12 cellular contexts compared by ENCODE assay signal in the genomic region with DNA sequence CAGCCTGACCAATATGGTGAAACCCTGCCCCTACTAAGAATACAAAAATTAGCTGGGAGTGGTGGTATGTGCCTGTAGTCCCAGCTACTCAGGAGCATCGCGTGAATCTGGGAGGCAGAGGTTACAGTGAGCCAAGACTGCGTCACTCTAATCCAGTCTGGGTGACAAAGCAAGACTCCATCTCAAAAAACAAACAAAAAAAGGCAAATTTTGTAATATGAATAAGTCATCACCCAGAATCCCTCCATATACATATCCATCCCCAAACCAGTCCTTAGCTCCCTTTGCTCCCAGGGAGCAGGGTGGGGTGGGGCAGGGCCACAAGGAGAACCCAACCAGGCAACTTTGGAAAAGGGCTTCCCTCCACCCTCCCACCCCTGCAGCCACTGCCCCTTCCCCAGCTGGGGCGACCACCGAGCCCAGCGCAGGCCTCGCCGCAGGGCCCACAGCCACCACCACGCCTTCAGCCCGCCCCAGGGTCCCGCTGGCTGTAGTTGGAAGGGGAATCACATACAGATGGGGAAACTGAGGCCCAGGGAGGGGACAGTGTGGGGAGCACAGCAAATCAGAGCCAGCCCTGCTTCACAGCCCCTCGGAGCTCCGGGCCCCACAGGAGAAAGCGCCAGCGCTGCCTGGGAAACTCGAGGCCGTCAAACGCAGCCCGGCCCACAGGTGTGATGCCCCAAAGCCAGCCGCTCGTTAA. TPM values are rescaled to one million over a fixed set of nuclear protein-coding genes. Genes with fewer than 3 reads are reported as not detected.
DNase-seq lines count a peak whose midpoint lies in the region; ATAC-seq lines count a peak whose summit lies in the region.
"Had no signal": no experiment of that assay in that cellular context is flagged by ENCODE, and none has a peak within 500 bp of the region (broad histone marks: within the 10 kb centered on the region; RNA-seq: fewer than 3 reads in every experiment).

No MANE protein-coding gene starts in this region.

- H3K27ac ChIP-seq in epithelial cell of prostate = peak overlapping the region; percentile 65

- no peaks in the 10 kb centered on the region for H3K27me3 Mint-ChIP-seq in T-helper 1 cell treated with Interleukin-12 subunit alpha and Interleukin-12 subunit beta and Interleukin-4 antibody, amounts not matched to agents 30 μg/mL and 1 μg/mL, for 36 hours (ENCODE audit: low read depth)
- H3K27me3 Mint-ChIP-seq in T-helper 17 cell = no peaks in the 10 kb centered on the region
- H3K27me3 Mint-ChIP-seq in stimulated activated memory B cell treated with anti-CD40 and anti-IgM and Interleukin-4, amounts not matched to agents 10 μg/mL and 1 μg/mL and 100 μg/mL, for 72 hours = no peaks in the 10 kb centered on the region

- peak overlapping the region; percentile 87 for H3K4me3 Mint-ChIP-seq in T-helper 1 cell treated with Interleukin-12 subunit alpha and Interleukin-12 subunit beta and Interleukin-4 antibody, amounts not matched to agents 30 μg/mL and 1 μg/mL, for 36 hours
- peak overlapping the region; percentile 91 for H3K4me3 Mint-ChIP-seq in T-helper 17 cell
- H3K4me3 Mint-ChIP-seq in stimulated activated memory B cell treated with anti-CD40 and anti-IgM and Interleukin-4, amounts not matched to agents 10 μg/mL and 1 μg/mL and 100 μg/mL, for 72 hours = no peak overlapping the region

- no peak overlapping the region for H3K27ac Mint-ChIP-seq in T-helper 1 cell treated with Interleukin-12 subunit alpha and Interleukin-12 subunit beta and Interleukin-4 antibody, amounts not matched to agents 30 μg/mL and 1 μg/mL, for 36 hours
- H3K27ac Mint-ChIP-seq in T-helper 17 cell = peak overlapping the region; percentile 91
- peak overlapping the region; percentile 99 for H3K27ac Mint-ChIP-seq in stimulated activated memory B cell treated with anti-CD40 and anti-IgM and Interleukin-4, amounts not matched to agents 10 μg/mL and 1 μg/mL and 100 μg/mL, for 72 hours

- DNase-seq in T-helper 1 cell (no peak), T-helper 17 cell (no peak), epithelial cell of prostate (ENCODE audit: low read depth, low spot score) (no peak), Kasumi-1 (lab: John Stamatoyannopoulos, UW) (no peak), NOMO-1 (lab: John Stamatoyannopoulos, UW; ENCODE audit: unreplicated experiment in 2 of 2) (no peak)
- DNase-seq in activated CD8-positive, alpha-beta memory T cell treated with anti-CD3 and anti-CD28 coated beads, Interleukin-2, amount 50 U/mL, for 4 hours = no peak
- DNase-seq: 8988T, amniotic stem cell, GF-D8, NCI-H1436 had no signal

- peaks cover 46% of the 10 kb centered on the region for H3K4me1 Mint-ChIP-seq in T-helper 1 cell treated with Interleukin-12 subunit alpha and Interleukin-12 subunit beta and Interleukin-4 antibody, amounts not matched to agents 30 μg/mL and 1 μg/mL, for 36 hours (ENCODE audit: low read depth)
- H3K4me1 Mint-ChIP-seq in T-helper 17 cell = peaks cover 48% of the 10 kb centered on the region
- peaks cover 76% of the 10 kb centered on the region for H3K4me1 Mint-ChIP-seq in stimulated activated memory B cell treated with anti-CD40 and anti-IgM and Interleukin-4, amounts not matched to agents 10 μg/mL and 1 μg/mL and 100 μg/mL, for 72 hours

- H3K36me3 Mint-ChIP-seq in T-helper 1 cell treated with Interleukin-12 subunit alpha and Interleukin-12 subunit beta and Interleukin-4 antibody, amounts not matched to agents 30 μg/mL and 1 μg/mL, for 36 hours (ENCODE audit: low read depth) = peaks cover 29% of the 10 kb centered on the region
- H3K36me3 Mint-ChIP-seq in T-helper 17 cell (ENCODE audit: low read depth) = no peaks in the 10 kb centered on the region
- peaks cover 6% of the 10 kb centered on the region for H3K36me3 Mint-ChIP-seq in stimulated activated memory B cell treated with anti-CD40 and anti-IgM and Interleukin-4, amounts not matched to agents 10 μg/mL and 1 μg/mL and 100 μg/mL, for 72 hours

- H3K9me3 Mint-ChIP-seq in T-helper 1 cell treated with Interleukin-12 subunit alpha and Interleukin-12 subunit beta and Interleukin-4 antibody, amounts not matched to agents 30 μg/mL and 1 μg/mL, for 36 hours = no peaks in the 10 kb centered on the region
- H3K9me3 Mint-ChIP-seq in stimulated activated memory B cell treated with anti-CD40 and anti-IgM and Interleukin-4, amounts not matched to agents 10 μg/mL and 1 μg/mL and 100 μg/mL, for 72 hours = no peaks in the 10 kb centered on the region

- ATAC-seq in T-helper 17 cell = no peak
- no peak for ATAC-seq in stimulated activated memory B cell treated with anti-CD40 and anti-IgM and Interleukin-4, amounts not matched to agents 10 μg/mL and 1 μg/mL and 100 μg/mL, for 72 hours

- no peaks in the 10 kb centered on the region for H3K9me3 ChIP-seq in T-helper 17 cell (ENCODE audit: control insufficient read depth, low read length, poor library complexity, severe bottlenecking)

RNA-seq across cellular contexts. Expression of gene NOTCH1, which starts 7.8 kb away (rescaled TPM):
- total RNA-seq in T-helper 17 cell = 10 to 100 TPM; 31.7 to 37.5 TPM

RNA-seq across cellular contexts. Expression of gene SEC16A, which starts 55.2 kb away (rescaled TPM):
- 10 to 100 TPM; 71.7 to 74.7 TPM for total RNA-seq in T-helper 17 cell
